21 cellular contexts compared by ENCODE assay signal in genomic region chr10:24289235-24289634, GRCh38.
DNase-seq lines count a peak whose midpoint lies in the region; TF ChIP-seq lines count a peak whose summit lies in the region.
"Had no signal": no experiment of that assay in that cellular context is flagged by ENCODE, and none has a peak within 500 bp of the region (broad histone marks: within the 10 kb centered on the region; RNA-seq: fewer than 3 reads in every experiment).

No MANE protein-coding gene starts in this region.

- CTCF ChIA-PET in HEK293 (lab: Yijun Ruan, JAX): no interaction called here
- CTCF ChIA-PET in activated naive CD4-positive, alpha-beta T cell treated with anti-CD3 and anti-CD28 coated beads for 36 hours (lab: Charles Lee): no interaction called here

- POLR2A ChIA-PET in HEK293 (lab: Yijun Ruan, JAX): no interaction called here

- H3K4me1 Mint-ChIP-seq in endothelial cell (ENCODE audit: unreplicated experiment) (peaks cover 15% of the 10 kb centered on the region), neural crest cell (peaks cover 2% of the 10 kb centered on the region), type B pancreatic cell (ENCODE audit: unreplicated experiment) (peaks cover 28% of the 10 kb centered on the region)
- no peaks in the 10 kb centered on the region for H3K4me1 Mint-ChIP-seq in activated naive CD4-positive, alpha-beta T cell treated with anti-CD3 and anti-CD28 coated beads for 36 hours (ENCODE audit: low read depth)

- no peak overlapping the region for H3K27ac ChIP-seq in HEK293 (ENCODE audit: extremely low read depth, low read depth, low read length)
- no peak overlapping the region for H3K27ac ChIP-seq in thyroid gland
- H3K27ac ChIP-seq: BLaER1, SJCRH30 had no signal

- TF ChIP-seq CTCF in HEK293 (tag by site-specific recombination; IDR thresholded peaks at IDR 0.05) (no peak), endothelial cell (IDR thresholded peaks at IDR 0.05; ENCODE audit: unreplicated experiment) (no peak), neural crest cell (conservative IDR thresholded peaks at IDR 0.05) (no peak), type B pancreatic cell (conservative IDR thresholded peaks at IDR 0.05) (no peak), thyroid gland (IDR thresholded peaks at IDR 0.05) (no peak)

- H3K9me3 Mint-ChIP-seq in endothelial cell (ENCODE audit: unreplicated experiment) (no peaks in the 10 kb centered on the region), neural crest cell (peaks cover 15% of the 10 kb centered on the region), type B pancreatic cell (peaks cover 8% of the 10 kb centered on the region)
- H3K9me3 Mint-ChIP-seq in activated naive CD4-positive, alpha-beta T cell treated with anti-CD3 and anti-CD28 coated beads for 36 hours: no peaks in the 10 kb centered on the region

- H3K27me3 Mint-ChIP-seq in endothelial cell (ENCODE audit: unreplicated experiment): peaks cover 3% of the 10 kb centered on the region
- H3K27me3 Mint-ChIP-seq in neural crest cell (ENCODE audit: low read depth): no peaks in the 10 kb centered on the region
- no peaks in the 10 kb centered on the region for H3K27me3 Mint-ChIP-seq in type B pancreatic cell
- H3K27me3 Mint-ChIP-seq in activated naive CD4-positive, alpha-beta T cell treated with anti-CD3 and anti-CD28 coated beads for 36 hours (ENCODE audit: low read depth): peaks cover 18% of the 10 kb centered on the region

- WGBS in thyroid gland, 2 donors: 87 to 92% methylated on average over 3 of the region's 3 CpGs

- H3K27ac Mint-ChIP-seq in endothelial cell (ENCODE audit: unreplicated experiment) (no peak overlapping the region), neural crest cell (ENCODE audit: unreplicated experiment) (peak overlapping the region; percentile 54), type B pancreatic cell (peak overlapping the region; percentile 70)
- no peak overlapping the region for H3K27ac Mint-ChIP-seq in activated naive CD4-positive, alpha-beta T cell treated with anti-CD3 and anti-CD28 coated beads for 36 hours
- H3K27ac Mint-ChIP-seq: CD4-positive, alpha-beta T cell had no signal

- H3K27me3 ChIP-seq in thyroid gland: no peaks in the 10 kb centered on the region
- H3K27me3 ChIP-seq: BLaER1, SJCRH30 had no signal

- intact Hi-C loops in thyroid gland (cut with DNase I): no loop called here
- intact Hi-C loops in activated naive CD4-positive, alpha-beta T cell treated with anti-CD3 and anti-CD28 coated beads for 36 hours (cut with micrococcal nuclease): no loop called here

- peaks cover 19% of the 10 kb centered on the region for H3K36me3 Mint-ChIP-seq in endothelial cell (ENCODE audit: low read depth, unreplicated experiment)
- peaks cover 24% of the 10 kb centered on the region for H3K36me3 Mint-ChIP-seq in neural crest cell (ENCODE audit: low read depth)
- peaks cover 54% of the 10 kb centered on the region for H3K36me3 Mint-ChIP-seq in type B pancreatic cell
- H3K36me3 Mint-ChIP-seq in activated naive CD4-positive, alpha-beta T cell treated with anti-CD3 and anti-CD28 coated beads for 36 hours (ENCODE audit: low read depth): no peaks in the 10 kb centered on the region

- H3K4me1 ChIP-seq in HEK293 (ENCODE audit: control insufficient read depth, insufficient read depth, low read length): no peaks in the 10 kb centered on the region
- H3K4me1 ChIP-seq in thyroid gland: peaks cover 44 to 67% of the 10 kb centered on the region in 2 donors
- H3K4me1 ChIP-seq: BLaER1 had no signal

- H3K4me3 ChIP-seq in HEK293 (ENCODE audit: low read depth, low read length): no peak overlapping the region
- no peak overlapping the region for H3K4me3 ChIP-seq in thyroid gland (replicated peaks in 1 of 3)
- H3K4me3 ChIP-seq: BLaER1, SJCRH30 had no signal

- peak overlapping the region; percentile 33 for H3K4me3 Mint-ChIP-seq in endothelial cell (ENCODE audit: unreplicated experiment)
- no peak overlapping the region for H3K4me3 Mint-ChIP-seq in neural crest cell
- no peak overlapping the region for H3K4me3 Mint-ChIP-seq in type B pancreatic cell
- H3K4me3 Mint-ChIP-seq in activated naive CD4-positive, alpha-beta T cell treated with anti-CD3 and anti-CD28 coated beads for 36 hours: no peak overlapping the region
- H3K4me3 Mint-ChIP-seq: CD4-positive, alpha-beta T cell had no signal

- no peak for TF ChIP-seq POLR2A in thyroid gland (IDR thresholded peaks at IDR 0.05)

- no peak for DNase-seq in endothelial cell (ENCODE audit: low spot score)
- no peak for DNase-seq in neural crest cell (ENCODE audit: low read depth, low spot score)
- DNase-seq in type B pancreatic cell (ENCODE audit: extremely low spot score, unreplicated experiment): no peak
- no peak for DNase-seq in thyroid gland
- DNase-seq in NCI-H2171 (lab: John Stamatoyannopoulos, UW): no peak
- no peak for DNase-seq in activated naive CD4-positive, alpha-beta T cell treated with anti-CD3 and anti-CD28 coated beads for 36 hours
- DNase-seq: CD4-positive, alpha-beta T cell; GOT3; Karpas-422; NCI-H1105; NCI-H1436 treated with DMSO at 0.1 percent for 48 hours; NCI-H1930; NCI-H2107; NCI-H446 treated with DMSO at 0.1 percent for 48 hours; NCI-H526; NCI-H82; NK-92 treated with Interleukin-12 subunit alpha and Interleukin-12 subunit beta, amount 100 ng/mL, for 24 hours; PC-3; SJCRH30 had no signal

- no peaks in the 10 kb centered on the region; the same call in 1 of the 2 replicates for H3K9me3 ChIP-seq in HEK293 (ENCODE audit: control insufficient read depth, insufficient read depth, low read depth, low read length)
- H3K9me3 ChIP-seq in thyroid gland: no peaks in the 10 kb centered on the region
- H3K9me3 ChIP-seq: BLaER1 had no signal

- no peaks in the 10 kb centered on the region for H3K36me3 ChIP-seq in HEK293 (ENCODE audit: control insufficient read depth in 2 of 2, insufficient read depth in 1 of 2, low read length in 2 of 2)
- no peaks in the 10 kb centered on the region for H3K36me3 ChIP-seq in thyroid gland

TF ChIP-seq in HEK293, 187 proteins besides CTCF, POLR2A, EP300 and RAD21:
- TF ChIP-seq ZFHX2 (tag by site-specific recombination; conservative IDR thresholded peaks at IDR 0.05): peak; percentile 82
- no peak for TF ChIP-seq ZNF239 (tag by site-specific recombination; IDR thresholded peaks at IDR 0.05)
- no peak for TF ChIP-seq ZNF544 (tag by site-specific recombination; IDR thresholded peaks at IDR 0.05)
- peak; percentile 96 for TF ChIP-seq EGR2 (tag by site-specific recombination; IDR thresholded peaks at IDR 0.05; ENCODE audit: low read depth)

Comparison
In these comparisons a context has a peak if more than half of its experiments do, and no peak if none do; other contexts are left out.
1. H3K27ac Mint-ChIP-seq: peak in neural crest cell (single experiment) and type B pancreatic cell (single experiment); none in endothelial cell (single experiment) and activated naive CD4-positive, alpha-beta T cell treated with anti-CD3 and anti-CD28 coated beads for 36 hours (single experiment).